Comparison of ENCODE assay signal across 8 cellular contexts in the genomic region with DNA sequence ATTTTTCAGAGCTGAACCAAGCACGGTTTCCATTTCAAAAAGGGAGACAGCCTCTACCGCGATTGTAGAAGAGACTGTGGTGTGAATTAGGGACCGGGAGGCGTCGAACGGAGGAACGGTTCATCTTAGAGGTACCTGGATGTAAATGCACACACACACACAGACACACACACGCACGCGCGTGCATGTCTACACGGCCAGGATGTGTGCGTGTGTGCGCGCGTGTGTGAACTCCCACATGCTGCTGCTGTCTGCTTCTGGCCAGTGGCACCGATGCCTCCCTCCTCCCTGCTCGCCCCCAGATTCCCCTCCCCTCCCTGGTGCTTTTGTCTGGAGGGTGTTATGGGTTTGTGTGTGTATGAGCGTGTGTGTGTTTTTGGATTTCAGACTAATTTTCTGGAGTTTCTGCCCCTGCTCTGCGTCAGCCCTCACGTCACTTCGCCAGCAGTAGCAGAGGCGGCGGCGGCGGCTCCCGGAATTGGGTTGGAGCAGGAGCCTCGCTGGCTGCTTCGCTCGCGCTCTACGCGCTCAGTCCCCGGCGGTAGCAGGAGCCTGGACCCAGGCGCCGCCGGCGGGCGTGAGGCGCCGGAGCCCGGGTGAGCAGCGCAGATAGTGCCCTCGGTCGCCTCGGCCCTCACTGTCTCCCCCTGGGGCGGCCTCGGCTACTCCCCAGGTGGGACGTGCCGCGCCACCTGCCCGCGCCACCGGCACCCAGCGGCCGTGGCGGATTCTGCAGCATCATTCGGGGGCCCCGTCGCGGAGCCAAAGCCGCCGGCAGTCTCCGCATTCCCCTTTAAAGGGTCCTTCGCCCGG. TPM values are rescaled to one million over a fixed set of nuclear protein-coding genes. Genes with fewer than 3 reads are reported as not detected.
DNase-seq lines count a peak whose midpoint lies in the region; ATAC-seq and TF ChIP-seq lines count a peak whose summit lies in the region.

Gene NTRK2, plus strand, starts transcription at position 437 of the 813 bp plus-strand sequence. CDS start 1,020 bp downstream, outside the sequence.

- H3K27me3 Mint-ChIP-seq in activated naive CD8-positive, alpha-beta T cell: peaks cover 31% of the 10 kb centered on the region

- peak; percentile 25 for TF ChIP-seq CTCF in GM06990 (IDR thresholded peaks at IDR 0.05; ENCODE audit: insufficient read depth, low read length, poor library complexity, severe bottlenecking)
- TF ChIP-seq CTCF in cardiac muscle cell (IDR thresholded peaks at IDR 0.05; ENCODE audit: low read depth, low read length): no peak

- H3K27ac Mint-ChIP-seq in activated naive CD8-positive, alpha-beta T cell: no peak within 1 kb of the TSS

- H3K4me3 Mint-ChIP-seq in activated naive CD8-positive, alpha-beta T cell: peak within 1 kb of the TSS; percentile 56

- H3K36me3 Mint-ChIP-seq in activated naive CD8-positive, alpha-beta T cell: no peaks in the 10 kb centered on the region

- H3K27ac ChIP-seq in cardiac muscle cell: no peak within 1 kb of the TSS

- ATAC-seq in HG03432 (IDR thresholded peaks at IDR 0.05; ENCODE audit: unreplicated experiment): peak; percentile 54

- peaks cover 19% of the 10 kb centered on the region for H3K4me1 Mint-ChIP-seq in activated naive CD8-positive, alpha-beta T cell (ENCODE audit: low read depth)

- H3K4me1 ChIP-seq in cardiac muscle cell (ENCODE audit: low read depth): peaks cover 8% of the 10 kb centered on the region

- H3K9me3 Mint-ChIP-seq in activated naive CD8-positive, alpha-beta T cell (ENCODE audit: low read depth): peaks cover 4% of the 10 kb centered on the region

- H3K36me3 ChIP-seq in GM06990 (ENCODE audit: control insufficient read depth, insufficient read depth, low read length) (no peaks in the 10 kb centered on the region), cardiac muscle cell (no peaks in the 10 kb centered on the region)

- H3K4me3 ChIP-seq in GM06990 (replicated peaks; ENCODE audit: low read depth, low read length) (peak within 1 kb of the TSS; percentile 59), cardiac muscle cell (peak within 1 kb of the TSS; percentile 32)

- H3K27me3 ChIP-seq in GM06990 (replicated peaks; ENCODE audit: control insufficient read depth, insufficient read depth, low read length) (peaks cover 2% of the 10 kb centered on the region), cardiac muscle cell (peaks cover 79% of the 10 kb centered on the region)

- DNase-seq in GM06990 (ENCODE audit: extremely low read depth, insufficient read length) (peak; percentile 24), cardiac muscle cell (ENCODE audit: low read depth in 1 of 2, low spot score in 1 of 2) (peak; percentile 30 to 58), nucleus accumbens (lab: John Stamatoyannopoulos, UW) (peak in 53 of 56 donors; percentile 40 to 93 (median 70)), GF-D8 (lab: John Stamatoyannopoulos, UW) (no peak), NCI-H2029 treated with DMSO at 0.1 percent for 48 hours (lab: John Stamatoyannopoulos, UW) (no peak), NCI-H2107 treated with DMSO at 0.1 percent for 48 hours (lab: John Stamatoyannopoulos, UW; ENCODE audit: unreplicated experiment) (no peak)

- H3K9me3 ChIP-seq in cardiac muscle cell (ENCODE audit: low read depth): no peaks in the 10 kb centered on the region

RNA-seq across cellular contexts. Expression of gene NTRK2, which starts in this region (rescaled TPM):
- total RNA-seq in cardiac muscle cell: 1.3 and 2.5 TPM in 2 replicates
- 0.74 and 1.3 TPM in 2 replicates for polyA plus RNA-seq in cardiac muscle cell

Comparison
In these comparisons a context has a peak if more than half of its experiments do, and no peak if none do; other contexts are left out.
1. DNase-seq: peak in GM06990 (single experiment), cardiac muscle cell (2 of 2) and nucleus accumbens (53 of 56); none in GF-D8 (single experiment), NCI-H2029 treated with DMSO at 0.1 percent for 48 hours (single experiment) and NCI-H2107 treated with DMSO at 0.1 percent for 48 hours (single experiment).